ENCODE assay signal across 33 cellular contexts in the genomic region with DNA sequence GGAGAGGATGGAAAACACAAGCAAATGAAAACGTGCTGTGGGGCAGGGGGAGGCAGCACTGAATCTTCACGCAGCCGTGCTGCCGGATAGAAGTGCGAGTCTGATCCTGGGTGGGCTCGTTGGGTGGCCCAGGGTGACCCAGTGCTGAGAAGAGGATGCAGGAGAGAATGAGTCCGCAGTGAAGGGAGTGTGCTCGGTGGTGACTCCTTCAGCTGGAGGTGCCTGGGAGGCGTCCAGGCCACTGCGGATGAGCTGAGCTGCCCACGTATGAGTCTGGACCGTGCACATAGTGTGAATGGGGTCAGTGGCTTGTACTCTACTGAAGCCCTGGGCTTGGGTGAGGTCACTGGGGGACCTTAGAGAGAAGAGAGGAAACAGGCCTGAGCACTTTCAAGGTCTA.
"Had no signal": no experiment of that assay in that cellular context is flagged by ENCODE, and none has a peak within 500 bp of the region (broad histone marks: within the 10 kb centered on the region; RNA-seq: fewer than 3 reads in every experiment).

No MANE protein-coding gene starts in this region.

- H3K4me1 ChIP-seq: adrenal gland, body of pancreas had no signal

- H3K4me3 ChIP-seq: adrenal gland, body of pancreas, esophagus muscularis mucosa had no signal

- H3K27ac Mint-ChIP-seq: activated CD4-positive, alpha-beta memory T cell treated with anti-CD3 and anti-CD28 coated beads for 36 hours; activated CD4-positive, alpha-beta T cell treated with anti-CD3 and anti-CD28 coated beads for 36 hours; activated CD4-positive, alpha-beta T cell treated with anti-CD3 and anti-CD28 coated beads, Interleukin-2, amount 10 ng/mL, durations not matched to agents 24 days and 14 days; activated CD8-positive, alpha-beta memory T cell treated with anti-CD3 and anti-CD28 coated beads, Interleukin-2, amount 10 ng/mL, durations not matched to agents 7 days and 5 days; activated CD8-positive, alpha-beta T cell treated with anti-CD3 and anti-CD28 coated beads, Interleukin-2, amount 10 ng/mL, durations not matched to agents 7 days and 5 days; activated naive CD4-positive, alpha-beta T cell treated with anti-CD3 and anti-CD28 coated beads for 36 hours; activated naive CD4-positive, alpha-beta T cell treated with anti-CD3 and anti-CD28 coated beads, Interleukin-2, amount 50 U/mL, for 24 hours; activated naive CD8-positive, alpha-beta T cell treated with anti-CD3 and anti-CD28 coated beads for 36 hours; activated naive CD8-positive, alpha-beta T cell treated with anti-CD3 and anti-CD28 coated beads, Interleukin-2, amount 50 U/mL, for 24 hours; activated T-helper 1 cell treated with anti-CD3 and anti-CD28 coated beads, Interleukin-12 subunit alpha, Interleukin-12 subunit beta, Interleukin-2, Interleukin-4 antibody, amounts not matched to agents 30 ng/mL and 10 ng/mL and 1 ng/mL, durations not matched to agents 14 hours and 24 hours and 36 hours; activated T-helper 2 cell treated with anti-CD3 and anti-CD28 coated beads, Interferon-gamma antibody, Interleukin-2, Interleukin-4, amounts not matched to agents 10 μg/mL and 5 μg/mL and 100 μg/mL, durations not matched to agents 14 hours and 24 hours and 36 hours; T-helper 17 cell; T-helper 2 cell treated with Interferon-gamma antibody and Interleukin-4, amounts not matched to agents 5 μg/mL and 100 μg/mL, for 36 hours had no signal

- H3K36me3 Mint-ChIP-seq: activated CD8-positive, alpha-beta memory T cell treated with anti-CD3 and anti-CD28 coated beads, Interleukin-2, amount 10 ng/mL, durations not matched to agents 7 days and 5 days; activated naive CD8-positive, alpha-beta T cell treated with anti-CD3 and anti-CD28 coated beads for 36 hours had no signal

- H3K27me3 ChIP-seq: adrenal gland had no signal

- H3K9me3 ChIP-seq: adrenal gland, body of pancreas, esophagus muscularis mucosa had no signal

- H3K27ac ChIP-seq: adrenal gland, body of pancreas, esophagus muscularis mucosa had no signal

- H3K9me3 Mint-ChIP-seq: activated CD4-positive, alpha-beta T cell treated with anti-CD3 and anti-CD28 coated beads, Interleukin-2, amount 10 ng/mL, durations not matched to agents 24 days and 14 days; activated naive CD4-positive, alpha-beta T cell treated with anti-CD3 and anti-CD28 coated beads, Interleukin-2, amount 50 U/mL, for 24 hours; activated T-helper 1 cell treated with anti-CD3 and anti-CD28 coated beads, Interleukin-12 subunit alpha, Interleukin-12 subunit beta, Interleukin-2, Interleukin-4 antibody, amounts not matched to agents 30 ng/mL and 10 ng/mL and 1 ng/mL, durations not matched to agents 14 hours and 24 hours and 36 hours; activated T-helper 2 cell treated with anti-CD3 and anti-CD28 coated beads, Interferon-gamma antibody, Interleukin-2, Interleukin-4, amounts not matched to agents 10 μg/mL and 5 μg/mL and 100 μg/mL, durations not matched to agents 14 hours and 24 hours and 36 hours; T-helper 2 cell treated with Interferon-gamma antibody and Interleukin-4, amounts not matched to agents 5 μg/mL and 100 μg/mL, for 36 hours had no signal

- H3K27me3 Mint-ChIP-seq: activated CD4-positive, alpha-beta T cell treated with anti-CD3 and anti-CD28 coated beads, Interleukin-2, amount 10 ng/mL, durations not matched to agents 24 days and 14 days had no signal

- H3K4me3 Mint-ChIP-seq: activated CD4-positive, alpha-beta memory T cell treated with anti-CD3 and anti-CD28 coated beads for 36 hours; activated CD4-positive, alpha-beta T cell treated with anti-CD3 and anti-CD28 coated beads for 36 hours; activated CD4-positive, alpha-beta T cell treated with anti-CD3 and anti-CD28 coated beads, Interleukin-2, amount 10 ng/mL, durations not matched to agents 24 days and 14 days; activated CD8-positive, alpha-beta memory T cell treated with anti-CD3 and anti-CD28 coated beads, Interleukin-2, amount 10 ng/mL, durations not matched to agents 7 days and 5 days; activated CD8-positive, alpha-beta T cell treated with anti-CD3 and anti-CD28 coated beads, Interleukin-2, amount 10 ng/mL, durations not matched to agents 7 days and 5 days; activated naive CD4-positive, alpha-beta T cell treated with anti-CD3 and anti-CD28 coated beads for 36 hours; activated naive CD4-positive, alpha-beta T cell treated with anti-CD3 and anti-CD28 coated beads, Interleukin-2, amount 50 U/mL, for 24 hours; activated naive CD8-positive, alpha-beta T cell treated with anti-CD3 and anti-CD28 coated beads for 36 hours; activated naive CD8-positive, alpha-beta T cell treated with anti-CD3 and anti-CD28 coated beads, Interleukin-2, amount 50 U/mL, for 24 hours; activated T-helper 1 cell treated with anti-CD3 and anti-CD28 coated beads, Interleukin-12 subunit alpha, Interleukin-12 subunit beta, Interleukin-2, Interleukin-4 antibody, amounts not matched to agents 30 ng/mL and 10 ng/mL and 1 ng/mL, durations not matched to agents 14 hours and 24 hours and 36 hours; effector memory CD8-positive, alpha-beta T cell; T-helper 17 cell; T-helper 2 cell treated with Interferon-gamma antibody and Interleukin-4, amounts not matched to agents 5 μg/mL and 100 μg/mL, for 36 hours had no signal

- ATAC-seq: activated CD4-positive, alpha-beta T cell treated with anti-CD3 and anti-CD28 coated beads for 36 hours; activated CD8-positive, alpha-beta memory T cell treated with anti-CD3 and anti-CD28 coated beads, Interleukin-2, amount 10 ng/mL, durations not matched to agents 7 days and 5 days; activated CD8-positive, alpha-beta T cell treated with anti-CD3 and anti-CD28 coated beads, Interleukin-2, amount 10 ng/mL, durations not matched to agents 7 days and 5 days; activated naive CD8-positive, alpha-beta T cell treated with anti-CD3 and anti-CD28 coated beads, Interleukin-2, amount 50 U/mL, for 24 hours; body of pancreas; effector memory CD8-positive, alpha-beta T cell; T-helper 17 cell had no signal

- FAIRE-seq: colon had no signal

- H3K4me1 Mint-ChIP-seq: activated CD4-positive, alpha-beta T cell treated with anti-CD3 and anti-CD28 coated beads, Interleukin-2, amount 10 ng/mL, durations not matched to agents 24 days and 14 days had no signal

- DNase-seq: activated CD4-positive, alpha-beta memory T cell treated with anti-CD3 and anti-CD28 coated beads for 36 hours; activated CD4-positive, alpha-beta T cell treated with anti-CD3 and anti-CD28 coated beads for 36 hours; activated CD4-positive, alpha-beta T cell treated with anti-CD3 and anti-CD28 coated beads, Interleukin-2, amount 10 ng/mL, durations not matched to agents 24 days and 14 days; activated CD4-positive, CD25-positive, alpha-beta regulatory T cell; activated CD4-positive, CD25-positive, alpha-beta regulatory T cell treated with anti-CD3 and anti-CD28 coated beads, Interleukin-2, amount 50 U/mL, for 72 hours; activated CD8-positive, alpha-beta memory T cell treated with anti-CD3 and anti-CD28 coated beads, Interleukin-2, amount 10 ng/mL, durations not matched to agents 7 days and 5 days; activated CD8-positive, alpha-beta memory T cell treated with anti-CD3 and anti-CD28 coated beads, Interleukin-2, amount 50 U/mL, for 4 hours; activated CD8-positive, alpha-beta T cell treated with anti-CD3 and anti-CD28 coated beads, Interleukin-2, amount 10 ng/mL, durations not matched to agents 7 days and 5 days; activated effector memory CD4-positive, alpha-beta T cell treated with anti-CD3 and anti-CD28 coated beads, Interleukin-2, amount 50 U/mL, for 16 hours; activated naive CD4-positive, alpha-beta T cell treated with anti-CD3 and anti-CD28 coated beads for 36 hours; activated naive CD8-positive, alpha-beta T cell treated with anti-CD3 and anti-CD28 coated beads for 36 hours; activated naive CD8-positive, alpha-beta T cell treated with anti-CD3 and anti-CD28 coated beads, Interleukin-2, amount 50 U/mL, for 24 hours; activated T-cell treated with anti-CD3 and anti-CD28 coated beads, Interleukin-2, amount 50 U/mL, for 1 hour; activated T-cell treated with anti-CD3 and anti-CD28 coated beads, Interleukin-2, amount 50 U/mL, for 48 hours; adrenal gland; amygdala; body of pancreas; caudate nucleus; cortex of kidney; dermis blood vessel endothelial cell; effector CD4-positive, alpha-beta T cell; effector memory CD8-positive, alpha-beta T cell; erythroblast; foreskin melanocyte; T-helper 1 cell; T-helper 17 cell; T1000 had no signal

- H3K36me3 ChIP-seq: adrenal gland, esophagus muscularis mucosa had no signal
